ENCODE assay signal across 12 cellular contexts in genomic region chrX:25012433-25012735, GRCh38. TPM values are rescaled to one million over a fixed set of nuclear protein-coding genes. Genes with fewer than 3 reads are reported as not detected.
DNase-seq lines count a peak whose midpoint lies in the region; ATAC-seq and TF ChIP-seq lines count a peak whose summit lies in the region.
"Had no signal": no experiment of that assay in that cellular context is flagged by ENCODE, and none has a peak within 500 bp of the region (broad histone marks: within the 10 kb centered on the region; RNA-seq: fewer than 3 reads in every experiment).

No MANE protein-coding gene starts in this region.

- TF ChIP-seq CTCF in gastrocnemius medialis (IDR thresholded peaks at IDR 0.05 in 4 of 5, conservative IDR thresholded peaks at IDR 0.05 in 1 of 5): no peak

- H3K27ac ChIP-seq in cingulate gyrus (ENCODE audit: low read depth, low read length) (peak overlapping the region; percentile 47), gastrocnemius medialis (peak overlapping the region; percentile 87 to 95 (median 92))
- H3K27ac ChIP-seq: heart right ventricle, WERI-Rb-1 had no signal

- H3K4me3 Mint-ChIP-seq in activated CD4-positive, alpha-beta T cell treated with anti-CD3 and anti-CD28 coated beads, Interleukin-2, amount 10 ng/mL, durations not matched to agents 24 days and 14 days: peak overlapping the region; percentile 37

- H3K4me1 Mint-ChIP-seq in activated CD4-positive, alpha-beta T cell treated with anti-CD3 and anti-CD28 coated beads, Interleukin-2, amount 10 ng/mL, durations not matched to agents 24 days and 14 days: peaks cover 6% of the 10 kb centered on the region

- TF ChIP-seq POLR2A in gastrocnemius medialis (IDR thresholded peaks at IDR 0.05): no peak

- peak overlapping the region; percentile 50 to 64 (median 56) for H3K4me3 ChIP-seq in gastrocnemius medialis

- in situ Hi-C loops in gastrocnemius medialis (cut with MboI; ENCODE audit: low sequenced_read_pairs in 4 of 4): loop anchor here in 2 of 4 donors (10.0 to 25.0 kb wide), 2 partner anchors 175 to 258 kb away; no protein-coding TSS in a partner anchor

- ATAC-seq in gastrocnemius medialis (peak; percentile 65 to 66), GM21786 (IDR thresholded peaks at IDR 0.05; ENCODE audit: unreplicated experiment) (no peak)

- no peaks in the 10 kb centered on the region for H3K9me3 Mint-ChIP-seq in activated CD4-positive, alpha-beta T cell treated with anti-CD3 and anti-CD28 coated beads, Interleukin-2, amount 10 ng/mL, durations not matched to agents 24 days and 14 days
- H3K9me3 Mint-ChIP-seq: activated naive CD4-positive, alpha-beta T cell treated with anti-CD3 and anti-CD28 coated beads for 36 hours had no signal

- H3K27ac Mint-ChIP-seq in activated CD4-positive, alpha-beta T cell treated with anti-CD3 and anti-CD28 coated beads, Interleukin-2, amount 10 ng/mL, durations not matched to agents 24 days and 14 days: no peak overlapping the region
- H3K27ac Mint-ChIP-seq: activated naive CD4-positive, alpha-beta T cell treated with anti-CD3 and anti-CD28 coated beads for 36 hours had no signal

- no peak for DNase-seq in activated CD4-positive, alpha-beta T cell treated with anti-CD3 and anti-CD28 coated beads, Interleukin-2, amount 10 ng/mL, durations not matched to agents 24 days and 14 days
- no peak for DNase-seq in activated CD4-positive, alpha-beta T cell treated with anti-CD3 and anti-CD28 coated beads for 1 hour
- DNase-seq in M059J (ENCODE audit: low read depth): peak; percentile 17
- DNase-seq in gastrocnemius medialis: peak; percentile 55 to 85
- DNase-seq in NCI-H446 (lab: John Stamatoyannopoulos, UW): no peak
- DNase-seq in activated effector memory CD4-positive, alpha-beta T cell treated with anti-CD3 and anti-CD28 coated beads, Interleukin-2, amount 50 U/mL, for 16 hours: no peak
- DNase-seq: activated naive CD4-positive, alpha-beta T cell treated with anti-CD3 and anti-CD28 coated beads for 36 hours; heart right ventricle; WERI-Rb-1 had no signal

- no peaks in the 10 kb centered on the region for H3K9me3 ChIP-seq in gastrocnemius medialis
- H3K9me3 ChIP-seq: heart right ventricle had no signal

- peaks cover 2% of the 10 kb centered on the region for H3K36me3 Mint-ChIP-seq in activated CD4-positive, alpha-beta T cell treated with anti-CD3 and anti-CD28 coated beads, Interleukin-2, amount 10 ng/mL, durations not matched to agents 24 days and 14 days (ENCODE audit: low read depth)

- H3K36me3 ChIP-seq in gastrocnemius medialis: no peaks in the 10 kb centered on the region
- H3K36me3 ChIP-seq: heart right ventricle, WERI-Rb-1 had no signal

- peaks cover 6 to 25% (median 24%) of the 10 kb centered on the region in 3 donors for H3K27me3 ChIP-seq in gastrocnemius medialis

- H3K27me3 Mint-ChIP-seq in activated CD4-positive, alpha-beta T cell treated with anti-CD3 and anti-CD28 coated beads, Interleukin-2, amount 10 ng/mL, durations not matched to agents 24 days and 14 days: peaks cover 73% of the 10 kb centered on the region

- intact Hi-C loops in activated CD4-positive, alpha-beta T cell treated with anti-CD3 and anti-CD28 coated beads, Interleukin-2, amount 10 ng/mL, durations not matched to agents 24 days and 14 days (cut with micrococcal nuclease): loop anchor here (5.0 to 10.0 kb wide), 2 partner anchors 175 to 1678 kb away; partner anchors contain the start of gene PTCHD1
- intact Hi-C loops in gastrocnemius medialis (cut with DNase I; ENCODE audit: low total_unique reads): no loop called here

- H3K4me1 ChIP-seq in gastrocnemius medialis: peaks cover 0 to 11% of the 10 kb centered on the region in 2 donors

RNA-seq across cellular contexts. Expression of gene ARX, which starts 3.4 kb away (rescaled TPM):
- total RNA-seq in activated CD4-positive, alpha-beta T cell treated with anti-CD3 and anti-CD28 coated beads, Interleukin-2, amount 10 ng/mL, durations not matched to agents 24 days and 14 days: not detected in 2 replicates
- not detected in 2 replicates for total RNA-seq in M059J (2014; rRNA removed; shearing (Covaris generic))
- total RNA-seq in gastrocnemius medialis: 1 to 10 TPM; 2.3 to 5.1 (median 3.5) TPM
- total RNA-seq: activated naive CD4-positive, alpha-beta T cell treated with anti-CD3 and anti-CD28 coated beads for 36 hours; MCF 10A had no signal

Comparison
In these comparisons a context has a peak if more than half of its experiments do, and no peak if none do; other contexts are left out.
1. DNase-seq: peak in M059J (single experiment) and gastrocnemius medialis (2 of 2); none in activated CD4-positive, alpha-beta T cell treated with anti-CD3 and anti-CD28 coated beads, Interleukin-2, amount 10 ng/mL, durations not matched to agents 24 days and 14 days (single experiment), activated CD4-positive, alpha-beta T cell treated with anti-CD3 and anti-CD28 coated beads for 1 hour (single experiment), NCI-H446 (0 of 2) and activated effector memory CD4-positive, alpha-beta T cell treated with anti-CD3 and anti-CD28 coated beads, Interleukin-2, amount 50 U/mL, for 16 hours (single experiment).